1 cellular context compared by ENCODE assay signal in the genomic region with DNA sequence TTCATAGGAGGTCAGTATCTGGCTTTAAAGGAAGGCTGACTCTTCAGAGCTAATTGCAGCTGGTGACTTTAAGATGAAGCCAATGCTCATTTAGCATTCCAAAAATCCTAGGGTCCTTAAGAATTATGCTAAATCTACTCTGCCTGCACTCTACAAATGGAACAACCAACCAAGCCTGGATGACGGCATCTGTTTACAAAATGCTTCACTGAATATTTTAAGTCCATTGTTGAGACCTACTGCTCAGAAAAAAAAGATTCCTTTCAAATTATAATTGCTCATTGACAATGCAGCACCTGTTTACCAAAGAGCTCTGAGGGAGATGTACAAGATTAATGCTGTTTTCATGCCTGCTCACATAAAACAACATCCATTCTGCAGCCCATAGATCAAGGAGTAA.
TF ChIP-seq lines count a peak whose summit lies in the region.

No MANE protein-coding gene starts in this region.

TF ChIP-seq in K562, 482 proteins besides CTCF, POLR2A, EP300 and RAD21 (continued from another document):
- TF ChIP-seq, protein P1, sequence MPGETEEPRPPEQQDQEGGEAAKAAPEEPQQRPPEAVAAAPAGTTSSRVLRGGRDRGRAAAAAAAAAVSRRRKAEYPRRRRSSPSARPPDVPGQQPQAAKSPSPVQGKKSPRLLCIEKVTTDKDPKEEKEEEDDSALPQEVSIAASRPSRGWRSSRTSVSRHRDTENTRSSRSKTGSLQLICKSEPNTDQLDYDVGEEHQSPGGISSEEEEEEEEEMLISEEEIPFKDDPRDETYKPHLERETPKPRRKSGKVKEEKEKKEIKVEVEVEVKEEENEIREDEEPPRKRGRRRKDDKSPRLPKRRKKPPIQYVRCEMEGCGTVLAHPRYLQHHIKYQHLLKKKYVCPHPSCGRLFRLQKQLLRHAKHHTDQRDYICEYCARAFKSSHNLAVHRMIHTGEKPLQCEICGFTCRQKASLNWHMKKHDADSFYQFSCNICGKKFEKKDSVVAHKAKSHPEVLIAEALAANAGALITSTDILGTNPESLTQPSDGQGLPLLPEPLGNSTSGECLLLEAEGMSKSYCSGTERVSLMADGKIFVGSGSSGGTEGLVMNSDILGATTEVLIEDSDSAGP (CRISPR knock-in tag; IDR thresholded peaks at IDR 0.05), result no peak
